ENCODE assay signal across 8 cellular contexts in the genomic region with DNA sequence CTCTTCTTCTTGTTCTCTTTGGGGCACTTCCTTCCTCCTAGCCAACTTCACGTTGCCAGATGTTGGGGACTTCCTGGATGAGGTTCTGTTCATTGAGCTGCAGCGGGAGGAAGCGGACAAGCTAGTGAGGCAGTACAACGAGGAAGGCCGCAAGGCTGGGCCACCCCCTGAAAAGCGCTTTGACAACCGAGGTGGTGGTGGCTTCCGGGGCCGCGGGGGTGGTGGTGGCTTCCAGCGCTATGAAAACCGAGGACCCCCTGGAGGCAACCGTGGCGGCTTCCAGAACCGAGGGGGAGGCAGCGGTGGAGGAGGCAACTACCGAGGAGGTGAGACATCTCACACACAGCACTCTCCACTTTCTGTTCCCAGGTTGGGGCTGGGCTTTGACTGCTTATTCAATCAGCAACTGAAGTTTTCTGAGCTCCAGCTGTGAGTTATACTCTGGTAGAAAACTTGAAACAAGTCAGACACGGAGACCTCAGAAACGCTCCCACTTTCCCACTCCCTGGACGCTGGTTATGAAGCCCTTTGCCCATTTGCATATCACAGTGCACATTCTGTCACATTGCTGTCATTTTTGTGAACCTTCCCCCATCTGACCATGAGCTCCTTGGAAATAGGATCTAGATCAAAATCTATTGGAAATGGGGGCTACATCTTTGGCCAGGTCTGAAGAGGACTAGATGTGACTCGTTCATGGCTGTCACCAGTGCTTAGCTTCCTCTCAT. TPM values are rescaled to one million over a fixed set of nuclear protein-coding genes. Genes with fewer than 3 reads are reported as not detected.
DNase-seq lines count a peak whose midpoint lies in the region; ATAC-seq, FAIRE-seq and TF ChIP-seq lines count a peak whose summit lies in the region.

No MANE protein-coding gene starts in this region.

- H3K4me3 ChIP-seq in upper lobe of right lung (no peak overlapping the region), GM23338 (no peak overlapping the region)

- no peak overlapping the region for H3K4me2 ChIP-seq in GM23338

- H3K79me2 ChIP-seq in GM23338 (replicated peaks; ENCODE audit: insufficient read depth) = no peaks in the 10 kb centered on the region

- H3K9me2 ChIP-seq in GM23338 (ENCODE audit: insufficient read depth) = no peaks in the 10 kb centered on the region

- H2AFZ ChIP-seq in GM23338 = no peak overlapping the region

- DNase-seq in activated CD4-positive, alpha-beta T cell treated with anti-CD3 and anti-CD28 coated beads for 24 hours (ENCODE audit: low read depth in 2 of 2) = peak; percentile 51 to 56
- DNase-seq in activated CD4-positive, alpha-beta T cell treated with anti-CD3 and anti-CD28 coated beads for 1 hour = no peak
- peak; percentile 80 to 82 for DNase-seq in activated T-cell treated with anti-CD3 and anti-CD28 coated beads, Interleukin-2, amount 50 U/mL, for 72 hours
- DNase-seq in nephron progenitor cell (no peak), upper lobe of right lung (peak; percentile 69), H54 (ENCODE audit: insufficient read length, low spot score) (no peak), GM23338 (ENCODE audit: low spot score) (no peak), NCI-H1694 (lab: John Stamatoyannopoulos, UW) (no peak)

- peak; percentile 80 to 82 for ATAC-seq in activated T-cell treated with anti-CD3 and anti-CD28 coated beads, Interleukin-2, amount 50 U/mL, for 72 hours (replicated peaks in 1 of 2)
- ATAC-seq in upper lobe of right lung (no peak), GM23338 (no peak)

- H3K36me3 ChIP-seq in upper lobe of right lung (peaks cover 82% of the 10 kb centered on the region), GM23338 (ENCODE audit: insufficient read depth) (peaks cover 90% of the 10 kb centered on the region)

- no peaks in the 10 kb centered on the region for H3K9me3 Mint-ChIP-seq in activated T-cell treated with anti-CD3 and anti-CD28 coated beads, Interleukin-2, amount 50 U/mL, for 72 hours
- no peaks in the 10 kb centered on the region for H3K9me3 Mint-ChIP-seq in nephron progenitor cell
- no peaks in the 10 kb centered on the region for H3K9me3 Mint-ChIP-seq in GM23338

- intact Hi-C loops in upper lobe of right lung (cut with DNase I) = no loop called here

- peaks cover 44% of the 10 kb centered on the region for H3K4me1 ChIP-seq in upper lobe of right lung
- no peaks in the 10 kb centered on the region for H3K4me1 ChIP-seq in GM23338 (ENCODE audit: insufficient read depth)

- H3F3A ChIP-seq in GM23338 (replicated peaks; ENCODE audit: low read depth) = peaks cover 52% of the 10 kb centered on the region

- no peaks in the 10 kb centered on the region for H3K27me3 Mint-ChIP-seq in activated T-cell treated with anti-CD3 and anti-CD28 coated beads, Interleukin-2, amount 50 U/mL, for 72 hours (ENCODE audit: low read depth)
- H3K27me3 Mint-ChIP-seq in nephron progenitor cell (ENCODE audit: low read depth, poor library complexity) = no peaks in the 10 kb centered on the region
- H3K27me3 Mint-ChIP-seq in GM23338 (ENCODE audit: insufficient read depth, low read depth, poor library complexity) = peaks cover 11% of the 10 kb centered on the region

- H3K36me3 Mint-ChIP-seq in activated T-cell treated with anti-CD3 and anti-CD28 coated beads, Interleukin-2, amount 50 U/mL, for 72 hours (ENCODE audit: insufficient read depth in 2 of 2) = peaks cover 15 to 38% of the 10 kb centered on the region in 2 donors
- peaks cover 82% of the 10 kb centered on the region for H3K36me3 Mint-ChIP-seq in nephron progenitor cell (ENCODE audit: low read depth)
- peaks cover 98% of the 10 kb centered on the region for H3K36me3 Mint-ChIP-seq in GM23338 (ENCODE audit: low read depth)

- peak overlapping the region; percentile 89 for H3K27ac Mint-ChIP-seq in activated T-cell treated with anti-CD3 and anti-CD28 coated beads, Interleukin-2, amount 50 U/mL, for 72 hours
- H3K27ac Mint-ChIP-seq in nephron progenitor cell (peak overlapping the region; percentile 64), GM23338 (no peak overlapping the region)

- TF ChIP-seq POLR2A in H54 (IDR thresholded peaks at IDR 0.05; ENCODE audit: low read depth, low read length) = no peak

- H3K4me3 Mint-ChIP-seq in activated T-cell treated with anti-CD3 and anti-CD28 coated beads, Interleukin-2, amount 50 U/mL, for 72 hours = peak overlapping the region; percentile 77 to 79
- no peak overlapping the region for H3K4me3 Mint-ChIP-seq in nephron progenitor cell
- no peak overlapping the region for H3K4me3 Mint-ChIP-seq in GM23338

- TF ChIP-seq CTCF in nephron progenitor cell (IDR thresholded peaks at IDR 0.05) = no peak
- TF ChIP-seq CTCF in upper lobe of right lung (IDR thresholded peaks at IDR 0.05) = no peak
- no peak for TF ChIP-seq CTCF in GM23338 (conservative IDR thresholded peaks at IDR 0.05; ENCODE audit: low read depth in 2 of 2)

- peaks cover 28% of the 10 kb centered on the region for H4K20me1 ChIP-seq in GM23338 (replicated peaks; ENCODE audit: insufficient read depth)

- H3K27ac ChIP-seq in upper lobe of right lung (no peak overlapping the region), GM23338 (ENCODE audit: low read depth) (no peak overlapping the region)

- no peaks in the 10 kb centered on the region for H3K9me3 ChIP-seq in upper lobe of right lung

- peaks cover 95% of the 10 kb centered on the region for H3K4me1 Mint-ChIP-seq in activated T-cell treated with anti-CD3 and anti-CD28 coated beads, Interleukin-2, amount 50 U/mL, for 72 hours (ENCODE audit: low read depth)
- H3K4me1 Mint-ChIP-seq in nephron progenitor cell = peaks cover 4% of the 10 kb centered on the region
- peaks cover 7% of the 10 kb centered on the region; the same call in 2 of the 3 replicates for H3K4me1 Mint-ChIP-seq in GM23338

- FAIRE-seq in H54 (lab: Jason Lieb, UNC) = no peak

- no peaks in the 10 kb centered on the region for H3K27me3 ChIP-seq in upper lobe of right lung
- no peaks in the 10 kb centered on the region for H3K27me3 ChIP-seq in GM23338 (ENCODE audit: insufficient read depth)

TF ChIP-seq in GM23338, 12 proteins besides CTCF, POLR2A, EP300 and RAD21:
- TF ChIP-seq POLR2AphosphoS5 (IDR thresholded peaks at IDR 0.05; ENCODE audit: low read depth) = no peak
- TF ChIP-seq ZNF331 (CRISPR knock-in tag; IDR thresholded peaks at IDR 0.05; ENCODE audit: low read depth) = no peak
- no peak for TF ChIP-seq JUNB (IDR thresholded peaks at IDR 0.05; ENCODE audit: unreplicated experiment)
- no peak for TF ChIP-seq NANOG (IDR thresholded peaks at IDR 0.05; ENCODE audit: borderline replicate concordance)

RNA-seq across cellular contexts. Expression of a gene that starts 7.2 kb away (rescaled TPM):
- total RNA-seq in activated T-cell treated with anti-CD3 and anti-CD28 coated beads, Interleukin-2, amount 50 U/mL, for 72 hours = 10 to 100 TPM; 28.8 to 33.4 TPM
- 31.9 TPM for total RNA-seq in upper lobe of right lung
- 8.0 and 9.7 TPM in 2 replicates for total RNA-seq in GM23338 (2014; rRNA removed; shearing (Covaris generic))
- polyA plus RNA-seq in GM23338 (2016; fragmentation: Nextera tagmentation; extraction: Ambion mirVana) = 8.2 and 11.0 TPM in 2 replicates

RNA-seq across cellular contexts. Expression of a gene that starts 38.6 kb away (rescaled TPM):
- 100 to 1,000 TPM; 276 to 351 TPM for total RNA-seq in activated T-cell treated with anti-CD3 and anti-CD28 coated beads, Interleukin-2, amount 50 U/mL, for 72 hours
- 171 TPM for total RNA-seq in upper lobe of right lung
- 166 and 204 TPM in 2 replicates for total RNA-seq in GM23338 (2014; rRNA removed; shearing (Covaris generic))
- 204 and 207 TPM in 2 replicates for polyA plus RNA-seq in GM23338 (2016; fragmentation: Nextera tagmentation; extraction: Ambion mirVana)

RNA-seq across cellular contexts. Expression of a gene that starts 50.9 kb away (rescaled TPM):
- 10 to 100 TPM; 93.5 to 94.2 TPM for total RNA-seq in activated T-cell treated with anti-CD3 and anti-CD28 coated beads, Interleukin-2, amount 50 U/mL, for 72 hours
- total RNA-seq in upper lobe of right lung = 99.0 TPM
- total RNA-seq in GM23338 (2014; rRNA removed; shearing (Covaris generic)) = 6.7 and 7.9 TPM in 2 replicates
- polyA plus RNA-seq in GM23338 (2016; fragmentation: Nextera tagmentation; extraction: Ambion mirVana) = 0.99 and 1.4 TPM in 2 replicates

Comparison
In these comparisons a context has a peak if more than half of its experiments do, and no peak if none do; other contexts are left out.
1. DNase-seq: peak in activated CD4-positive, alpha-beta T cell treated with anti-CD3 and anti-CD28 coated beads for 24 hours (2 of 2), activated T-cell treated with anti-CD3 and anti-CD28 coated beads, Interleukin-2, amount 50 U/mL, for 72 hours (2 of 2) and upper lobe of right lung (single experiment); none in activated CD4-positive, alpha-beta T cell treated with anti-CD3 and anti-CD28 coated beads for 1 hour (single experiment), nephron progenitor cell (single experiment), H54 (single experiment), GM23338 (single experiment) and NCI-H1694 (single experiment).
2. ATAC-seq: peak in activated T-cell treated with anti-CD3 and anti-CD28 coated beads, Interleukin-2, amount 50 U/mL, for 72 hours (2 of 2); none in upper lobe of right lung (single experiment) and GM23338 (single experiment).
3. H3K4me3 Mint-ChIP-seq: peak in activated T-cell treated with anti-CD3 and anti-CD28 coated beads, Interleukin-2, amount 50 U/mL, for 72 hours (2 of 2); none in nephron progenitor cell (single experiment) and GM23338 (single experiment).
4. RNA of a gene that starts 50.9 kb away (total RNA-seq): 99.0 TPM in upper lobe of right lung (single experiment) and 93.5 to 94.2 TPM in activated T-cell treated with anti-CD3 and anti-CD28 coated beads, Interleukin-2, amount 50 U/mL, for 72 hours; 6.7 to 7.9 TPM in GM23338; every median in the first group is over 10 times any median in the second.